ENCODE assay signal across 19 cellular contexts in the genomic region with DNA sequence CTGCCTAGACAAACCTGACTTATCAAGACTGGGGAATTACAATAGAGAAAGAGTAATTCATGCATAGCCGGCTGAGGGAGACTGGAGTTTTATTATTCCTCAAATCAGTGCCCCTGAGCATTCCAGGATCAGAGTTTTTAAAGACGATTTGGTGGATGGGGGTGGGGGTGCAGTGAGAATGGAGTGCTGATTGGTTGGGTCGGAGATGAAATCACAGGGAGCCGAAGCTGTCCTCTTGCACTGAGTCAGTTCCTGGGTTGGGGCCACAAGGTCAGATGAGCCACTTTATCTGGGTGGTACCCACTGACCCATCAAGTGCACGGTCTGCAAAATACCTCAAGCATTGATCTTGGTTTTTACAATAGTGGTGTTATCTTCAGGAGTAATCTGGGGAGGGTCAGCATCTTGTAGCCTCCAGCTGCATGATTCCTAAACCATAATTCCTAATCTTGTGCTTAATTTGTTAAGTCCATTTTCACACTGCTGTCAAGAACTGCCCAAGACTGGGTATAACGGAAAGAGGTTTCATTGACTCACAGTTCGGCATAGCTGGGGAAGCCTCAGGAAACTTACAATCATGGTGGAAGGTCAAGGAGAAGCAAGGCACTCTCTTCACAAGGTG.
DNase-seq lines count a peak whose midpoint lies in the region; TF ChIP-seq lines count a peak whose summit lies in the region.
"Had no signal": no experiment of that assay in that cellular context is flagged by ENCODE, and none has a peak within 500 bp of the region (broad histone marks: within the 10 kb centered on the region; RNA-seq: fewer than 3 reads in every experiment).

No MANE protein-coding gene starts in this region.

- H3K9ac ChIP-seq in GM23248 (peak overlapping the region; percentile 28; the same call in 1 of the 2 replicates), adipocyte (ENCODE audit: low read length) (no peak overlapping the region)
- H3K9ac ChIP-seq: KMS-11 had no signal

- peaks cover 14% of the 10 kb centered on the region for H3K79me2 ChIP-seq in GM23248 (ENCODE audit: insufficient read depth)

- WGBS in GM23248 (ENCODE audit: low coverage in 1 of 2, low lambda C conversion rate in 2 of 2, missing lambda C conversion rate in 2 of 2), 2 experiments = 86 to 87% methylated on average over 7 of the region's 7 CpGs

- no peak overlapping the region for H2AFZ ChIP-seq in GM23248

- no peaks in the 10 kb centered on the region for H4K20me1 ChIP-seq in GM23248 (ENCODE audit: insufficient read depth)

- H3K9me3 ChIP-seq in A673 (ENCODE audit: low read depth, low read length, poor library complexity, severe bottlenecking) (no peaks in the 10 kb centered on the region), GM23248 (ENCODE audit: low read depth) (no peaks in the 10 kb centered on the region), adipocyte (ENCODE audit: control insufficient read depth, low read length) (no peaks in the 10 kb centered on the region), neutrophil (no peaks in the 10 kb centered on the region)

- CTCF ChIA-PET in A673 (lab: Charles Lee) = no interaction called here

- TSS peak; percentile 81 for BruUV-seq in A673 (replicated peaks; lab: Mats Ljungman, UMichigan)

- TF ChIP-seq CTCF in A673 (conservative IDR thresholded peaks at IDR 0.05; ENCODE audit: low read depth, low read length) (no peak), neutrophil (IDR thresholded peaks at IDR 0.05) (no peak)

- intact Hi-C loops in A673 (cut with micrococcal nuclease; ENCODE audit: unreplicated experiment) = no loop called here

- in situ Hi-C loops in GM23248 (cut with MboI) = no loop called here

- no peaks in the 10 kb centered on the region for H3K27me3 ChIP-seq in A673 (replicated peaks; ENCODE audit: insufficient read depth, low read depth, low read length, poor library complexity)
- H3K27me3 ChIP-seq in GM23248 (replicated peaks; ENCODE audit: insufficient read depth) = no peaks in the 10 kb centered on the region
- H3K27me3 ChIP-seq in adipocyte (replicated peaks; ENCODE audit: control insufficient read depth, insufficient read depth, low read length) = no peaks in the 10 kb centered on the region
- no peaks in the 10 kb centered on the region for H3K27me3 ChIP-seq in neutrophil

- no peaks in the 10 kb centered on the region for H3K36me3 ChIP-seq in A673 (ENCODE audit: insufficient read depth, low read length, poor library complexity, severe bottlenecking)
- no peaks in the 10 kb centered on the region for H3K36me3 ChIP-seq in GM23248 (ENCODE audit: low read depth)
- H3K36me3 ChIP-seq in adipocyte (ENCODE audit: control insufficient read depth, insufficient read depth, low read length, severe bottlenecking) = peaks cover 5% of the 10 kb centered on the region
- no peaks in the 10 kb centered on the region for H3K36me3 ChIP-seq in neutrophil

- H3K4me3 ChIP-seq in A673 (ENCODE audit: low read depth, low read length, poor library complexity, severe bottlenecking) (no peak overlapping the region), GM23248 (no peak overlapping the region), adipocyte (ENCODE audit: low read length) (peak overlapping the region; percentile 50), neutrophil (ENCODE audit: low read depth in 1 of 2, low read length in 1 of 2) (no peak overlapping the region)
- H3K4me3 ChIP-seq: lung, smooth muscle cell had no signal

- POLR2A ChIA-PET in A673 (lab: Charles Lee; ENCODE audit: low non-redundant PET) = no interaction called here

- peak overlapping the region; percentile 52 for H3K27ac ChIP-seq in A673 (ENCODE audit: low read depth, low read length, poor library complexity, severe bottlenecking)
- H3K27ac ChIP-seq in GM23248 = peak overlapping the region; percentile 34; the same call in 1 of the 2 replicates
- peak overlapping the region; percentile 27 for H3K27ac ChIP-seq in neutrophil
- H3K27ac ChIP-seq: KMS-11 had no signal

- peaks cover 20% of the 10 kb centered on the region for H3K4me1 ChIP-seq in A673 (ENCODE audit: insufficient read depth, low read length, poor library complexity, severe bottlenecking)
- peaks cover 19% of the 10 kb centered on the region for H3K4me1 ChIP-seq in GM23248 (ENCODE audit: insufficient read depth)
- peaks cover 48% of the 10 kb centered on the region for H3K4me1 ChIP-seq in adipocyte (ENCODE audit: control insufficient read depth, insufficient read depth, low read length)
- H3K4me1 ChIP-seq in neutrophil (ENCODE audit: control insufficient read depth in 1 of 2, insufficient read depth in 1 of 2, low read depth in 1 of 2, low read length in 1 of 2) = peaks cover 19 to 30% of the 10 kb centered on the region in 2 experiments

- no peaks in the 10 kb centered on the region for H3K9me2 ChIP-seq in GM23248 (ENCODE audit: insufficient read depth)

- peak overlapping the region; percentile 38 for H3K4me2 ChIP-seq in GM23248 (ENCODE audit: unreplicated experiment)
- H3K4me2 ChIP-seq: KMS-11, smooth muscle cell had no signal

- DNase-seq in A673 (ENCODE audit: low spot score) (no peak), GM23248 (no peak), adipocyte (ENCODE audit: low read depth) (no peak), NK-92 (lab: John Stamatoyannopoulos, UW; ENCODE audit: unreplicated experiment) (no peak), islet precursor cell (no peak), NCI-H2081 treated with DMSO at 0.1 percent for 48 hours (lab: John Stamatoyannopoulos, UW) (no peak), GM03348 (ENCODE audit: low spot score) (no peak)
- DNase-seq: COR-L47; cortex of kidney; NCI-H1092; NCI-H2029 treated with DMSO at 0.1 percent for 48 hours; NCI-H524 treated with DMSO at 0.1 percent for 48 hours; SIG-M5; stimulated activated CD4-positive, alpha-beta T cell treated with anti-CD3 and anti-CD28 coated beads, Interleukin-4, amount 100 ng/mL, for 4 hours; T-cell had no signal

- H3F3A ChIP-seq in GM23248 (ENCODE audit: insufficient read depth) = peaks cover 22% of the 10 kb centered on the region; the same call in 1 of the 2 replicates
